In the genomic region with DNA sequence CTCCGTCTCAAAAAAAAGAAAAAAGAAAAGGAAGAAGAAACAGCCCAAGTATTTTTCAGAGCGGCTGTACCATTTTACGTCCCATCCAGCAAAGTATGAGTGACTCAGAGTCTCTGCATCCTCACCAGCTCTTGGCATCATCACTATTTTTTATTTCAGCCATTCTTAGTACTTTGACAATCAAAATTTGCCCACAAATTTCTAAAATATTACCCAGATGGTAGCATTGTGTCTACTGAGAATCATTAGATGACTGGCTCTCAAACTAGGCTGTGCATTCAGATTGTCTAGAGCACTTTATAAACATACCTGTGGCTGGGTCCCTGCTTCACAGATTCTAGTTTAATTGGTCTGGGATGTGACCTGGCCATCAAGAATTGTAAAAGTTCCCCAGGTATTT, we compare ENCODE assay signal across 18 cellular contexts.
"Had no signal": no experiment of that assay in that cellular context is flagged by ENCODE, and none has a peak within 500 bp of the region (broad histone marks: within the 10 kb centered on the region; RNA-seq: fewer than 3 reads in every experiment).

No MANE protein-coding gene starts in this region.

- ATAC-seq: activated CD4-positive, CD25-positive, alpha-beta regulatory T cell treated with anti-CD3 and anti-CD28 coated beads, Interleukin-2, amount 50 U/mL, for 24 hours; activated naive CD8-positive, alpha-beta T cell treated with anti-CD3 and anti-CD28 coated beads, Interleukin-2, amount 50 U/mL, for 24 hours; activated T-cell treated with anti-CD3 and anti-CD28 coated beads, Interleukin-2, amount 50 U/mL, for 4 hours; foreskin keratinocyte; left lobe of liver had no signal

- H3K27ac ChIP-seq: foreskin keratinocyte, tibial artery had no signal

- H3K27me3 Mint-ChIP-seq: activated naive CD8-positive, alpha-beta T cell treated with anti-CD3 and anti-CD28 coated beads, Interleukin-2, amount 50 U/mL, for 24 hours had no signal

- H3K27me3 ChIP-seq: esophagus squamous epithelium, tibial artery had no signal

- H3K27ac Mint-ChIP-seq: activated CD4-positive, alpha-beta T cell treated with anti-CD3 and anti-CD28 coated beads, Interleukin-2, amount 10 ng/mL, durations not matched to agents 7 days and 5 days; activated naive CD4-positive, alpha-beta T cell treated with anti-CD3 and anti-CD28 coated beads for 36 hours; activated naive CD8-positive, alpha-beta T cell treated with anti-CD3 and anti-CD28 coated beads, Interleukin-2, amount 50 U/mL, for 24 hours; dendritic cell treated with granulocyte-macrophage colony-stimulating factor and Interleukin-4, amounts not matched to agents 40 ng/mL and 50 ng/mL, for 4 days; nephron had no signal

- H3K4me3 Mint-ChIP-seq: activated CD4-positive, alpha-beta T cell treated with anti-CD3 and anti-CD28 coated beads, Interleukin-2, amount 10 ng/mL, durations not matched to agents 7 days and 5 days; activated naive CD4-positive, alpha-beta T cell treated with anti-CD3 and anti-CD28 coated beads for 36 hours; activated naive CD8-positive, alpha-beta T cell treated with anti-CD3 and anti-CD28 coated beads, Interleukin-2, amount 50 U/mL, for 24 hours; activated T-cell treated with anti-CD3 and anti-CD28 coated beads, Interleukin-2, amount 50 U/mL, for 4 hours; dendritic cell treated with granulocyte-macrophage colony-stimulating factor and Interleukin-4, amounts not matched to agents 40 ng/mL and 50 ng/mL, for 4 days; nephron had no signal

- H3K36me3 ChIP-seq: esophagus squamous epithelium, tibial artery had no signal

- H3K4me3 ChIP-seq: esophagus squamous epithelium, lung, tibial artery had no signal

- DNase-seq: activated CD4-positive, alpha-beta T cell treated with anti-CD3 and anti-CD28 coated beads, Interleukin-2, amount 10 ng/mL, durations not matched to agents 7 days and 5 days; activated CD8-positive, alpha-beta memory T cell treated with anti-CD3 and anti-CD28 coated beads, Interleukin-2, amount 50 U/mL, for 4 hours; activated naive CD4-positive, alpha-beta T cell treated with anti-CD3 and anti-CD28 coated beads for 36 hours; activated naive CD8-positive, alpha-beta T cell treated with anti-CD3 and anti-CD28 coated beads, Interleukin-2, amount 50 U/mL, for 24 hours; activated T-cell treated with anti-CD3 and anti-CD28 coated beads, Interleukin-2, amount 50 U/mL, for 4 hours; effector CD8-positive, alpha-beta T cell; esophagus squamous epithelium; foreskin keratinocyte; hypothalamus; stimulated activated CD4-positive, alpha-beta T cell treated with anti-CD3 and anti-CD28 coated beads, Interleukin-2, amount 100 ng/mL, for 24 hours; stimulated activated naive CD4-positive, alpha-beta T cell treated with Interleukin-2 at 50 U/mL for 16 hours; substantia nigra; tibial artery had no signal

- H3K4me1 Mint-ChIP-seq: activated naive CD8-positive, alpha-beta T cell treated with anti-CD3 and anti-CD28 coated beads, Interleukin-2, amount 50 U/mL, for 24 hours; nephron had no signal

- H3K9me3 Mint-ChIP-seq: activated CD4-positive, alpha-beta T cell treated with anti-CD3 and anti-CD28 coated beads, Interleukin-2, amount 10 ng/mL, durations not matched to agents 7 days and 5 days; activated naive CD4-positive, alpha-beta T cell treated with anti-CD3 and anti-CD28 coated beads for 36 hours; activated naive CD8-positive, alpha-beta T cell treated with anti-CD3 and anti-CD28 coated beads, Interleukin-2, amount 50 U/mL, for 24 hours; activated T-cell treated with anti-CD3 and anti-CD28 coated beads, Interleukin-2, amount 50 U/mL, for 4 hours; dendritic cell treated with granulocyte-macrophage colony-stimulating factor and Interleukin-4, amounts not matched to agents 40 ng/mL and 50 ng/mL, for 4 days; nephron had no signal

- H3K9me3 ChIP-seq: esophagus squamous epithelium, tibial artery had no signal
